In genomic region chr20:59402697-59403096, GRCh38 we compare ENCODE assay signal across 1 cellular context.
TF ChIP-seq lines count a peak whose summit lies in the region.

No MANE protein-coding gene starts in this region.

TF ChIP-seq in SK-N-SH, 30 proteins besides CTCF, POLR2A, EP300 and RAD21 (continued from another document):
- TF ChIP-seq TEAD4 (IDR thresholded peaks at IDR 0.05; ENCODE audit: borderline replicate concordance, insufficient read depth) = no peak
TF ChIP-seq in SK-N-SH: peak in this region for 2.
